ENCODE assay signal across 8 cellular contexts in the genomic region with DNA sequence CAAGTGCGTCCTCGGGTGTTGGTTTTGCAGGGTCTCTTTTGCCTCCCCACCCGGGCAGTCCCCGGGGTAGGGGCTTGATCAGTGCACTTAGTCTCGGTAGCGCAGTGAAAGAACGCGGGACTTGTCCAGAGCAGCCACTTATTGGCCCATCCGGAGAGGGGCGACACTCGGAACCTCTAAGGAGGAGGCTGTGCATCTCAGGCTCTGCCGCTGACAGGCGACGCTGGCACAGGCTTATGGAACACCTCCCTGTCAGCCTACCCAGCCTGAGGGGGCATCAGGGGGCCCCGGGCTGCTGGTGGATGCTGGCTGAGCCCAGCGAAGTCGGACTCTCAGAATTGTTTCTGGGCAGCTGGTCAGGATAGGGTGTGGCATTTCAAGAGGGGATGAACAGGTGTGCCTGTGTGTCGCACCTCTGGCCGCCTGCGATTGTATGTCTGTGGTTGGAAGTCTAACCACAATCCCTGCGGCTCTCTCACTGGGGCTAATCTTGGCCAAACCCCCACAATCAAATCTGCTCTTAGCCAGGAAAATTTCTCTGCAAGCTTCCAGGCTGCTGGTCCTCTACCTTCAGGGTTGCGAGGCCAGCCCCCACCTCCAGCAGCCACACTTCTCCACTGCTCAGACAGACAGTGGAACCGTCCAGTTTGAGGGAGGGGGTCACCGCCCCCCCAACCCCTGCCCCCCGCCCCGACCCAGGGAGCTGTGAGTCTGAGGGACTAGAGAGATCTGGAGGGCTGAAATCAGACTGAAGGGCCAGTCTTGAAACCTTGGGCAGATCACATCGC. TPM values are rescaled to one million over a fixed set of nuclear protein-coding genes. Genes with fewer than 3 reads are reported as not detected.
A peak's percentile ranks its signal among the peaks of the same experiment; 100 is the strongest.
DNase-seq lines count a peak whose midpoint lies in the region; ATAC-seq and FAIRE-seq lines count a peak whose summit lies in the region.

No MANE protein-coding gene starts in this region.

- peak; percentile 35 for DNase-seq in NCI-H226
- DNase-seq in activated CD4-positive, alpha-beta T cell treated with anti-CD3 and anti-CD28 coated beads, Interleukin-2, amount 50 U/mL, for 4 hours: peak; percentile 17 to 21
- peak; percentile 79 for DNase-seq in natural killer cell treated with Interleukin-12 subunit alpha and Interleukin-12 subunit beta and Interleukin-15 and Interleukin-18, amount 100 ng/mL, for 72 hours (ENCODE audit: low spot score)
- DNase-seq in urothelium cell line (ENCODE audit: low spot score): peak; percentile 51

- peak overlapping the region; percentile 98 for H3K4me3 Mint-ChIP-seq in natural killer cell treated with Interleukin-12 subunit alpha and Interleukin-12 subunit beta and Interleukin-15 and Interleukin-18, amount 100 ng/mL, for 72 hours

- no peaks in the 10 kb centered on the region for H3K27me3 Mint-ChIP-seq in natural killer cell treated with Interleukin-12 subunit alpha and Interleukin-12 subunit beta and Interleukin-15 and Interleukin-18, amount 100 ng/mL, for 72 hours

- H3K36me3 Mint-ChIP-seq in natural killer cell treated with Interleukin-12 subunit alpha and Interleukin-12 subunit beta and Interleukin-15 and Interleukin-18, amount 100 ng/mL, for 72 hours: peaks cover 10% of the 10 kb centered on the region

- H3K27me3 ChIP-seq in BLaER1: no peaks in the 10 kb centered on the region

- peak overlapping the region; percentile 99 for H3K4me2 ChIP-seq in BLaER1

- H3K4me3 ChIP-seq in BLaER1: peak overlapping the region; percentile 74

- H3K9me3 ChIP-seq in BLaER1: no peaks in the 10 kb centered on the region

- H4K20me1 ChIP-seq in BLaER1: peaks cover 26% of the 10 kb centered on the region; the same call in 1 of the 2 replicates

- H3K9me3 Mint-ChIP-seq in natural killer cell treated with Interleukin-12 subunit alpha and Interleukin-12 subunit beta and Interleukin-15 and Interleukin-18, amount 100 ng/mL, for 72 hours: no peaks in the 10 kb centered on the region

- peaks cover 46 to 54% of the 10 kb centered on the region in 2 donors for H3K4me1 Mint-ChIP-seq in natural killer cell treated with Interleukin-12 subunit alpha and Interleukin-12 subunit beta and Interleukin-15 and Interleukin-18, amount 100 ng/mL, for 72 hours (ENCODE audit: low read depth in 2 of 2)

- peak overlapping the region; percentile 96 for H3K27ac ChIP-seq in BLaER1

- ATAC-seq in GM18858 (IDR thresholded peaks at IDR 0.05; ENCODE audit: unreplicated experiment) (peak; percentile 4), HG03095 (IDR thresholded peaks at IDR 0.05; ENCODE audit: unreplicated experiment) (peak; percentile 13), esophagus mucosa (peak; percentile 5)
- ATAC-seq in natural killer cell treated with Interleukin-12 subunit alpha and Interleukin-12 subunit beta and Interleukin-15 and Interleukin-18, amount 100 ng/mL, for 72 hours: peak; percentile 41 to 56

- H3K9ac ChIP-seq in BLaER1: peak overlapping the region; percentile 94

- FAIRE-seq in urothelium cell line (lab: Jason Lieb, UNC): no peak

- H3K36me3 ChIP-seq in BLaER1: peaks cover 46% of the 10 kb centered on the region

- H3K27ac Mint-ChIP-seq in natural killer cell treated with Interleukin-12 subunit alpha and Interleukin-12 subunit beta and Interleukin-15 and Interleukin-18, amount 100 ng/mL, for 72 hours: peak overlapping the region; percentile 95 to 97

- H3K4me1 ChIP-seq in BLaER1: peaks cover 55% of the 10 kb centered on the region

RNA-seq across cellular contexts. Expression of a gene that starts 0.8 kb away (rescaled TPM):
- 16.1 TPM for total RNA-seq in esophagus mucosa
- 100 to 1,000 TPM in 1 of 2 donors, 10 to 100 TPM in 1; 74.7 to 113 TPM for total RNA-seq in natural killer cell treated with Interleukin-12 subunit alpha and Interleukin-12 subunit beta and Interleukin-15 and Interleukin-18, amount 100 ng/mL, for 72 hours

RNA-seq across cellular contexts. Expression of a gene that starts 21.2 kb away (rescaled TPM):
- total RNA-seq in esophagus mucosa: 68.8 TPM
- total RNA-seq in natural killer cell treated with Interleukin-12 subunit alpha and Interleukin-12 subunit beta and Interleukin-15 and Interleukin-18, amount 100 ng/mL, for 72 hours: 10 to 100 TPM in 1 of 2 donors, 1 to 10 TPM in 1; 9.5 to 17.8 TPM

Comparison
In these comparisons a context has a peak if more than half of its experiments do, and no peak if none do; other contexts are left out.
1. Peak in every context shown above with its lines: DNase-seq, ATAC-seq, H3K4me3 ChIP-seq and H3K27ac ChIP-seq.
2. DNase-seq: peak in every context shown above with its lines; median percentile 79 in natural killer cell treated with Interleukin-12 subunit alpha and Interleukin-12 subunit beta and Interleukin-15 and Interleukin-18, amount 100 ng/mL, for 72 hours; 51 in urothelium cell line; 35 in NCI-H226; 19 in activated CD4-positive, alpha-beta T cell treated with anti-CD3 and anti-CD28 coated beads, Interleukin-2, amount 50 U/mL, for 4 hours.